ENCODE assay signal across 36 cellular contexts in genomic region chr7:2085804-2086203, GRCh38.
"Had no signal": no experiment of that assay in that cellular context is flagged by ENCODE, and none has a peak within 500 bp of the region (broad histone marks: within the 10 kb centered on the region; RNA-seq: fewer than 3 reads in every experiment).

No MANE protein-coding gene starts in this region.

- H3K4me3 ChIP-seq: adrenal gland, body of pancreas, breast epithelium had no signal

- H3K27me3 ChIP-seq: adrenal gland, body of pancreas, brain microvascular endothelial cell, breast epithelium had no signal

- H3K27me3 Mint-ChIP-seq: activated B cell treated with CpG ODN at 0.5 μM for 24 hours; activated CD4-positive, alpha-beta memory T cell treated with anti-CD3 and anti-CD28 coated beads for 36 hours; activated CD4-positive, alpha-beta T cell treated with anti-CD3 and anti-CD28 coated beads, Interleukin-2, amount 10 ng/mL, durations not matched to agents 24 days and 14 days; activated CD8-positive, alpha-beta T cell treated with anti-CD3 and anti-CD28 coated beads for 36 hours; activated naive CD8-positive, alpha-beta T cell treated with anti-CD3 and anti-CD28 coated beads for 36 hours; activated T-helper 17 cell treated with anti-CD3 and anti-CD28 coated beads, Interleukin-2, amount 50 U/mL, for 72 hours had no signal

- H3K4me1 ChIP-seq: adrenal gland, body of pancreas, breast epithelium had no signal

- FAIRE-seq: astrocyte, TTC549 had no signal

- H3K27ac Mint-ChIP-seq: activated B cell treated with CpG ODN at 0.5 μM for 24 hours; activated CD4-positive, alpha-beta memory T cell treated with anti-CD3 and anti-CD28 coated beads for 36 hours; activated CD4-positive, alpha-beta T cell treated with anti-CD3 and anti-CD28 coated beads, Interleukin-2, amount 10 ng/mL, durations not matched to agents 24 days and 14 days; activated naive CD4-positive, alpha-beta T cell treated with anti-CD3 and anti-CD28 coated beads for 36 hours; activated naive CD4-positive, alpha-beta T cell treated with anti-CD3 and anti-CD28 coated beads, Interleukin-2, amount 50 U/mL, for 72 hours; activated naive CD8-positive, alpha-beta T cell treated with anti-CD3 and anti-CD28 coated beads for 36 hours; activated T-cell treated with anti-CD3 and anti-CD28 coated beads, Interleukin-2, amount 50 U/mL, for 72 hours; activated T-helper 1 cell treated with anti-CD3 and anti-CD28 coated beads, Interleukin-12 subunit alpha, Interleukin-12 subunit beta, Interleukin-2, Interleukin-4 antibody, amounts not matched to agents 30 ng/mL and 10 ng/mL and 1 ng/mL, durations not matched to agents 14 hours and 24 hours and 36 hours; activated T-helper 17 cell treated with anti-CD3 and anti-CD28 coated beads, Interleukin-2, amount 50 U/mL, for 72 hours; T-helper 1 cell treated with Interleukin-12 subunit alpha and Interleukin-12 subunit beta and Interleukin-4 antibody, amounts not matched to agents 30 μg/mL and 1 μg/mL, for 36 hours; T-helper 2 cell treated with Interferon-gamma antibody and Interleukin-4, amounts not matched to agents 5 μg/mL and 100 μg/mL, for 36 hours had no signal

- H3K9me3 ChIP-seq: adrenal gland, body of pancreas, breast epithelium had no signal

- DNase-seq: activated B cell treated with CpG ODN at 0.5 μM for 24 hours; activated CD4-positive, alpha-beta memory T cell treated with anti-CD3 and anti-CD28 coated beads for 36 hours; activated CD4-positive, alpha-beta T cell treated with anti-CD3 and anti-CD28 coated beads for 4 hours; activated CD4-positive, alpha-beta T cell treated with anti-CD3 and anti-CD28 coated beads, Interleukin-2, amount 10 ng/mL, durations not matched to agents 24 days and 14 days; activated CD4-positive, alpha-beta T cell treated with anti-CD3 and anti-CD28 coated beads, Interleukin-2, amount 50 U/mL, for 1 hour; activated CD4-positive, alpha-beta T cell treated with anti-CD3 and anti-CD28 coated beads, Interleukin-2, amount 50 U/mL, for 4 hours; activated CD4-positive, CD25-positive, alpha-beta regulatory T cell treated with anti-CD3 and anti-CD28 coated beads, Interleukin-2, amount 50 U/mL, for 72 hours; activated CD8-positive, alpha-beta memory T cell treated with anti-CD3 and anti-CD28 coated beads, Interleukin-2, amount 50 U/mL, for 4 hours; activated CD8-positive, alpha-beta T cell treated with anti-CD3 and anti-CD28 coated beads for 36 hours; activated effector memory CD4-positive, alpha-beta T cell treated with anti-CD3 and anti-CD28 coated beads, Interleukin-2, amount 50 U/mL, for 16 hours; activated gamma-delta T cell treated with Interleukin-2 at 50 U/mL for 16 hours; activated naive CD4-positive, alpha-beta T cell; activated naive CD4-positive, alpha-beta T cell treated with anti-CD3 and anti-CD28 coated beads for 36 hours; activated naive CD4-positive, alpha-beta T cell treated with anti-CD3 and anti-CD28 coated beads, Interleukin-2, amount 50 U/mL, for 16 hours; activated naive CD8-positive, alpha-beta T cell treated with anti-CD3 and anti-CD28 coated beads for 36 hours; activated T-cell treated with anti-CD3 and anti-CD28 coated beads for 4 hours; activated T-cell treated with anti-CD3 and anti-CD28 coated beads, Interleukin-2, amount 50 U/mL, for 4 hours; activated T-cell treated with anti-CD3 and anti-CD28 coated beads, Interleukin-2, amount 50 U/mL, for 72 hours; adrenal gland; amniotic stem cell; aorta; body of pancreas; brain microvascular endothelial cell; central memory CD4-positive, alpha-beta T cell; T-helper 1 cell; T-helper 2 cell; T-helper 9 cell had no signal

- H3K4me3 Mint-ChIP-seq: activated B cell treated with CpG ODN at 0.5 μM for 24 hours; activated CD4-positive, alpha-beta memory T cell treated with anti-CD3 and anti-CD28 coated beads for 36 hours; activated CD4-positive, alpha-beta T cell treated with anti-CD3 and anti-CD28 coated beads, Interleukin-2, amount 10 ng/mL, durations not matched to agents 24 days and 14 days; activated CD8-positive, alpha-beta T cell treated with anti-CD3 and anti-CD28 coated beads for 36 hours; activated naive CD4-positive, alpha-beta T cell treated with anti-CD3 and anti-CD28 coated beads for 36 hours; activated naive CD8-positive, alpha-beta T cell treated with anti-CD3 and anti-CD28 coated beads for 36 hours; activated T-cell treated with anti-CD3 and anti-CD28 coated beads, Interleukin-2, amount 50 U/mL, for 4 hours; activated T-cell treated with anti-CD3 and anti-CD28 coated beads, Interleukin-2, amount 50 U/mL, for 72 hours; activated T-helper 1 cell treated with anti-CD3 and anti-CD28 coated beads, Interleukin-12 subunit alpha, Interleukin-12 subunit beta, Interleukin-2, Interleukin-4 antibody, amounts not matched to agents 30 ng/mL and 10 ng/mL and 1 ng/mL, durations not matched to agents 14 hours and 24 hours and 36 hours; activated T-helper 17 cell treated with anti-CD3 and anti-CD28 coated beads, Interleukin-2, amount 50 U/mL, for 72 hours; T-helper 1 cell treated with Interleukin-12 subunit alpha and Interleukin-12 subunit beta and Interleukin-4 antibody, amounts not matched to agents 30 μg/mL and 1 μg/mL, for 36 hours; T-helper 2 cell treated with Interferon-gamma antibody and Interleukin-4, amounts not matched to agents 5 μg/mL and 100 μg/mL, for 36 hours had no signal

- H3K27ac ChIP-seq: adrenal gland, body of pancreas, brain microvascular endothelial cell, breast epithelium, VCaP had no signal

- ATAC-seq: activated T-helper 17 cell treated with anti-CD3 and anti-CD28 coated beads, Interleukin-2, amount 50 U/mL, for 72 hours; body of pancreas had no signal

- H3K9me3 Mint-ChIP-seq: activated B cell treated with CpG ODN at 0.5 μM for 24 hours; activated CD4-positive, alpha-beta memory T cell treated with anti-CD3 and anti-CD28 coated beads for 36 hours; activated CD4-positive, alpha-beta T cell treated with anti-CD3 and anti-CD28 coated beads, Interleukin-2, amount 10 ng/mL, durations not matched to agents 24 days and 14 days; activated CD8-positive, alpha-beta T cell treated with anti-CD3 and anti-CD28 coated beads for 36 hours; activated naive CD4-positive, alpha-beta T cell treated with anti-CD3 and anti-CD28 coated beads for 36 hours; activated naive CD4-positive, alpha-beta T cell treated with anti-CD3 and anti-CD28 coated beads, Interleukin-2, amount 50 U/mL, for 72 hours; activated naive CD8-positive, alpha-beta T cell treated with anti-CD3 and anti-CD28 coated beads for 36 hours; activated T-cell treated with anti-CD3 and anti-CD28 coated beads, Interleukin-2, amount 50 U/mL, for 4 hours; activated T-cell treated with anti-CD3 and anti-CD28 coated beads, Interleukin-2, amount 50 U/mL, for 72 hours; activated T-helper 1 cell treated with anti-CD3 and anti-CD28 coated beads, Interleukin-12 subunit alpha, Interleukin-12 subunit beta, Interleukin-2, Interleukin-4 antibody, amounts not matched to agents 30 ng/mL and 10 ng/mL and 1 ng/mL, durations not matched to agents 14 hours and 24 hours and 36 hours; activated T-helper 17 cell treated with anti-CD3 and anti-CD28 coated beads, Interleukin-2, amount 50 U/mL, for 72 hours; T-helper 1 cell treated with Interleukin-12 subunit alpha and Interleukin-12 subunit beta and Interleukin-4 antibody, amounts not matched to agents 30 μg/mL and 1 μg/mL, for 36 hours; T-helper 2 cell treated with Interferon-gamma antibody and Interleukin-4, amounts not matched to agents 5 μg/mL and 100 μg/mL, for 36 hours had no signal

- H3K36me3 ChIP-seq: adrenal gland, brain microvascular endothelial cell, breast epithelium had no signal
